9 cellular contexts compared by ENCODE assay signal in the genomic region with DNA sequence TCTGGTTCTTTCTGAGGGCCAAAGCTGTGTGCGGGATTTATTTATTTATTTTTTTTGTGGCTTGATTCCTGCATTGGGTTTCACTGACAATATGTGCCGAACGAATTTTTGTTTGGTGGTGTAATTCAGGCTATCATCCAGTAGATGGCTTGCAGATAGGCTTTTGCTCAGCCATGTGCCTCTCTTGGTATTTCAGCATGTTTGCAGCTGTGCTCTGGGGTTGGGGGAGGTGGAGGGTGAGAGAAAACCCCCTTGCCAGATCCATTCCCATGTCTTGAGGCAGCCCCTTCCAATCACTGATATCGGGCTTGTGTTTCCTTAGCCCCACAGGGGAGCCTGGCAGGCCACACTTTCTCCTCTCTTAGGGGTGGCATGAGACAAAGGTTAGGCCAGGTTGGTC.
DNase-seq lines count a peak whose midpoint lies in the region; ATAC-seq and TF ChIP-seq lines count a peak whose summit lies in the region.
"Had no signal": no experiment of that assay in that cellular context is flagged by ENCODE, and none has a peak within 500 bp of the region (broad histone marks: within the 10 kb centered on the region; RNA-seq: fewer than 3 reads in every experiment).

No MANE protein-coding gene starts in this region.

- no peak overlapping the region for H3K27ac Mint-ChIP-seq in neural progenitor cell
- H3K27ac Mint-ChIP-seq: activated naive CD4-positive, alpha-beta T cell treated with anti-CD3 and anti-CD28 coated beads, Interleukin-2, amount 50 U/mL, for 24 hours; stimulated activated memory B cell treated with anti-CD40 and anti-IgM and Interleukin-4, amounts not matched to agents 10 μg/mL and 1 μg/mL and 100 μg/mL, for 72 hours had no signal

- H2AFZ ChIP-seq in neural progenitor cell (replicated peaks): peak overlapping the region; percentile 70

- no peaks in the 10 kb centered on the region for H3K4me1 ChIP-seq in body of pancreas
- no peaks in the 10 kb centered on the region for H3K4me1 ChIP-seq in neural progenitor cell
- H3K4me1 ChIP-seq in effector memory CD4-positive, alpha-beta T cell (ENCODE audit: control insufficient read depth, insufficient read depth, low read length, poor library complexity, severe bottlenecking): no peaks in the 10 kb centered on the region

- no peak for ATAC-seq in body of pancreas
- ATAC-seq: stimulated activated memory B cell treated with anti-CD40 and anti-IgM and Interleukin-4, amounts not matched to agents 10 μg/mL and 1 μg/mL and 100 μg/mL, for 72 hours had no signal

- H3K27me3 Mint-ChIP-seq in neural progenitor cell (ENCODE audit: insufficient read depth, low read depth): no peaks in the 10 kb centered on the region
- H3K27me3 Mint-ChIP-seq: activated naive CD4-positive, alpha-beta T cell treated with anti-CD3 and anti-CD28 coated beads, Interleukin-2, amount 50 U/mL, for 24 hours; stimulated activated memory B cell treated with anti-CD40 and anti-IgM and Interleukin-4, amounts not matched to agents 10 μg/mL and 1 μg/mL and 100 μg/mL, for 72 hours had no signal

- H3K27me3 ChIP-seq in body of pancreas: no peaks in the 10 kb centered on the region
- no peaks in the 10 kb centered on the region for H3K27me3 ChIP-seq in neural progenitor cell
- H3K27me3 ChIP-seq in effector memory CD4-positive, alpha-beta T cell (replicated peaks; ENCODE audit: control insufficient read depth, insufficient read depth, low read length, poor library complexity, severe bottlenecking): no peaks in the 10 kb centered on the region

- WGBS in body of pancreas, 2 donors: 41 to 49% methylated on average over 4 of the region's 4 CpGs

- H3K9me3 ChIP-seq in body of pancreas (peaks cover 0 to 4% (median 0%) of the 10 kb centered on the region in 3 donors), neural progenitor cell (ENCODE audit: low read depth) (peaks cover 4% of the 10 kb centered on the region)
- no peaks in the 10 kb centered on the region for H3K9me3 ChIP-seq in effector memory CD4-positive, alpha-beta T cell (ENCODE audit: control insufficient read depth, low read length)

- intact Hi-C loops in body of pancreas (cut with DNase I): no loop called here

- H3K9me3 Mint-ChIP-seq in neural progenitor cell: peaks cover 28% of the 10 kb centered on the region

- no peaks in the 10 kb centered on the region for H4K20me1 ChIP-seq in neural progenitor cell (ENCODE audit: low read depth)

- H3F3A ChIP-seq in neural progenitor cell (ENCODE audit: low read depth): no peaks in the 10 kb centered on the region

- TF ChIP-seq POLR2A in body of pancreas (IDR thresholded peaks at IDR 0.05): no peak

- no peak overlapping the region for H3K9ac ChIP-seq in neural progenitor cell

- no peak overlapping the region for H3K4me2 ChIP-seq in neural progenitor cell

- H3K27ac ChIP-seq in body of pancreas (no peak overlapping the region), neural progenitor cell (no peak overlapping the region)
- no peak overlapping the region for H3K27ac ChIP-seq in effector memory CD4-positive, alpha-beta T cell (ENCODE audit: insufficient read depth, low read length, poor library complexity, severe bottlenecking)

- H3K4me3 Mint-ChIP-seq in neural progenitor cell: no peak overlapping the region
- H3K4me3 Mint-ChIP-seq: activated naive CD4-positive, alpha-beta T cell treated with anti-CD3 and anti-CD28 coated beads, Interleukin-2, amount 50 U/mL, for 24 hours; stimulated activated memory B cell treated with anti-CD40 and anti-IgM and Interleukin-4, amounts not matched to agents 10 μg/mL and 1 μg/mL and 100 μg/mL, for 72 hours had no signal

- H3K36me3 Mint-ChIP-seq in neural progenitor cell: no peaks in the 10 kb centered on the region
- H3K36me3 Mint-ChIP-seq: stimulated activated memory B cell treated with anti-CD40 and anti-IgM and Interleukin-4, amounts not matched to agents 10 μg/mL and 1 μg/mL and 100 μg/mL, for 72 hours had no signal

- H3K4me3 ChIP-seq in Jurkat, Clone E6-1 (ENCODE audit: low read length): no peak overlapping the region
- H3K4me3 ChIP-seq in body of pancreas (no peak overlapping the region), neural progenitor cell (no peak overlapping the region)
- H3K4me3 ChIP-seq in effector memory CD4-positive, alpha-beta T cell (ENCODE audit: insufficient read depth, low read depth, low read length, poor library complexity, severe bottlenecking): no peak overlapping the region

- no peaks in the 10 kb centered on the region for H3K36me3 ChIP-seq in body of pancreas (replicated peaks in 1 of 2; ENCODE audit: insufficient read depth in 1 of 2, low read depth in 2 of 2)
- H3K36me3 ChIP-seq in neural progenitor cell: no peaks in the 10 kb centered on the region
- H3K36me3 ChIP-seq in effector memory CD4-positive, alpha-beta T cell (ENCODE audit: control insufficient read depth, insufficient read depth, low read length): no peaks in the 10 kb centered on the region

- H3K4me1 Mint-ChIP-seq in neural progenitor cell: no peaks in the 10 kb centered on the region
- H3K4me1 Mint-ChIP-seq: activated naive CD4-positive, alpha-beta T cell treated with anti-CD3 and anti-CD28 coated beads, Interleukin-2, amount 50 U/mL, for 24 hours; stimulated activated memory B cell treated with anti-CD40 and anti-IgM and Interleukin-4, amounts not matched to agents 10 μg/mL and 1 μg/mL and 100 μg/mL, for 72 hours had no signal

- DNase-seq in Jurkat, Clone E6-1 (ENCODE audit: low read depth, low spot score): peak; percentile 54
- no peak for DNase-seq in body of pancreas
- peak; percentile 51 for DNase-seq in neural progenitor cell (ENCODE audit: low spot score)
- DNase-seq in effector memory CD4-positive, alpha-beta T cell: no peak
- no peak for DNase-seq in NCI-H2227 treated with DMSO at 0.1 percent for 48 hours (lab: John Stamatoyannopoulos, UW)
- no peak for DNase-seq in SKM-1 (lab: John Stamatoyannopoulos, UW; ENCODE audit: unreplicated experiment)

- peak; percentile 61 for TF ChIP-seq CTCF in GM12872 (IDR thresholded peaks at IDR 0.05; ENCODE audit: insufficient read depth, low read depth, low read length)
- TF ChIP-seq CTCF in body of pancreas (IDR thresholded peaks at IDR 0.05): peak in 4 of 7 experiments; percentile 22 to 34 (median 28)
- TF ChIP-seq CTCF in neural progenitor cell (IDR thresholded peaks at IDR 0.05): peak; percentile 52

- no peaks in the 10 kb centered on the region for H3K79me2 ChIP-seq in neural progenitor cell (ENCODE audit: low read depth)

Comparison
In these comparisons a context has a peak if more than half of its experiments do, and no peak if none do; other contexts are left out.
1. DNase-seq: peak in Jurkat, Clone E6-1 (single experiment) and neural progenitor cell (single experiment); none in body of pancreas (0 of 4), effector memory CD4-positive, alpha-beta T cell (0 of 3), NCI-H2227 treated with DMSO at 0.1 percent for 48 hours (single experiment) and SKM-1 (single experiment).
2. Peak in every context shown above with its lines, with median percentiles within 50 percentile points of each other: CTCF ChIP-seq.